In genomic region chr1:116966791-116967190, GRCh38 we compare ENCODE assay signal across 22 cellular contexts. TPM values are rescaled to one million over a fixed set of nuclear protein-coding genes. Genes with fewer than 3 reads are reported as not detected.
"Had no signal": no experiment of that assay in that cellular context is flagged by ENCODE, and none has a peak within 500 bp of the region (broad histone marks: within the 10 kb centered on the region; RNA-seq: fewer than 3 reads in every experiment).

No MANE protein-coding gene starts in this region.

- H3K4me3 ChIP-seq: breast epithelium, esophagus squamous epithelium, lower lobe of right lung, mucosa of descending colon, thoracic aorta, upper lobe of left lung had no signal

- H3K27me3 ChIP-seq: breast epithelium, esophagus squamous epithelium, upper lobe of left lung had no signal

- ATAC-seq: activated CD4-positive, alpha-beta T cell treated with anti-CD3 and anti-CD28 coated beads for 36 hours; activated T-cell treated with anti-CD3 and anti-CD28 coated beads, Interleukin-2, amount 50 U/mL, for 4 hours; effector memory CD8-positive, alpha-beta T cell; left lobe of liver; lower lobe of right lung; mucosa of descending colon; sciatic nerve; T-helper 17 cell had no signal

- H3K27ac ChIP-seq: breast epithelium, esophagus squamous epithelium, lower lobe of right lung, thoracic aorta, upper lobe of left lung had no signal

- H3K4me1 ChIP-seq: breast epithelium had no signal

- DNase-seq: activated B cell treated with CpG ODN at 0.5 μM for 24 hours; activated CD4-positive, alpha-beta T cell treated with anti-CD3 and anti-CD28 coated beads for 36 hours; activated CD4-positive, alpha-beta T cell treated with anti-CD3 and anti-CD28 coated beads, Interleukin-2, amount 50 U/mL, for 4 hours; activated CD8-positive, alpha-beta memory T cell treated with anti-CD3 and anti-CD28 coated beads for 24 hours; activated CD8-positive, alpha-beta memory T cell treated with anti-CD3 and anti-CD28 coated beads, Interleukin-2, amount 50 U/mL, for 4 hours; activated naive CD4-positive, alpha-beta T cell; activated naive CD8-positive, alpha-beta T cell treated with anti-CD3 and anti-CD28 coated beads for 36 hours; activated T-cell treated with anti-CD3 and anti-CD28 coated beads, Interleukin-2, amount 50 U/mL, for 4 hours; effector memory CD8-positive, alpha-beta T cell; esophagus squamous epithelium; foreskin melanocyte; lower lobe of right lung; mucosa of descending colon; naive B cell; stimulated activated CD4-positive, alpha-beta T cell treated with anti-CD3 and anti-CD28 coated beads, Interleukin-4, amount 100 ng/mL, for 1 hour; stimulated activated naive CD4-positive, alpha-beta T cell; T-helper 17 cell; upper lobe of left lung had no signal

- H3K36me3 ChIP-seq: breast epithelium, thoracic aorta, upper lobe of left lung had no signal

- H3K9me3 ChIP-seq: breast epithelium, esophagus squamous epithelium, lower lobe of right lung, mucosa of descending colon, thoracic aorta, upper lobe of left lung had no signal

RNA-seq across cellular contexts. Expression of gene PTGFRN, which starts 57.1 kb away (rescaled TPM):
- total RNA-seq: activated B cell treated with CpG ODN at 0.5 μM for 24 hours had no signal
